8 cellular contexts compared by ENCODE assay signal in genomic region chr17:68168273-68169164, GRCh38.
A peak's percentile ranks its signal among the peaks of the same experiment; 100 is the strongest.
DNase-seq lines count a peak whose midpoint lies in the region; ATAC-seq, FAIRE-seq and TF ChIP-seq lines count a peak whose summit lies in the region.
"Not testable (repeated sequence)": the region's sequence is repeated elsewhere in the genome, so short reads cannot be mapped to it uniquely, and the experiment has no call there.

No MANE protein-coding gene starts in this region.

- not testable (repeated sequence) for H2BK12ac ChIP-seq in trophoblast cell (ENCODE audit: low read length)

- 49% methylated on average over 9 of the region's 9 CpGs for WGBS in K562 (ENCODE audit: insufficient coverage, low coverage, missing lambda C conversion rate)
- WGBS in trophoblast cell (ENCODE audit: extremely low coverage, insufficient coverage, insufficient read length) = no CpG with 5 or more reads among the region's 9 CpGs

- H3K79me2 ChIP-seq in K562 (ENCODE audit: control insufficient read depth, insufficient read depth, low read length); trophoblast cell (ENCODE audit: control insufficient read depth, insufficient read depth, low read length, poor library complexity): not testable (repeated sequence)

- CTCF ChIA-PET in CD4-positive, alpha-beta memory T cell (lab: Charles Lee; ENCODE audit: partially characterized antibody) = interaction anchor here (0.6 to 12.2 kb wide), 8 partner anchors 9 to 300 kb away, joined by 3 to 221 read pairs (median 3); no protein-coding TSS in a partner anchor
- CTCF ChIA-PET in K562 (lab: Yijun Ruan, JAX; ENCODE audit: low intra/inter-chr PET ratio) = not testable (repeated sequence)

- not testable (repeated sequence) for H2BK5ac ChIP-seq in trophoblast cell (ENCODE audit: low read depth, low read length, poor library complexity)

- H3K4me1 ChIP-seq in CD4-positive, alpha-beta memory T cell (ENCODE audit: insufficient read depth, low read length); K562 (replicated peaks in 1 of 2; ENCODE audit: control insufficient read depth in 2 of 2, insufficient read depth in 2 of 2, low read length in 2 of 2); trophoblast cell (ENCODE audit: control insufficient read depth in 1 of 2, insufficient read depth in 2 of 2, low read length in 2 of 2): not testable (repeated sequence)

- peak overlapping the region; percentile 22; the same call in 1 of the 2 replicates for H2AFZ ChIP-seq in K562 (ENCODE audit: low read depth, low read length)
- not testable (repeated sequence) for H2AFZ ChIP-seq in trophoblast cell (ENCODE audit: insufficient read depth, low read length, poor library complexity)

- not testable (repeated sequence) for H3K23ac ChIP-seq in trophoblast cell (ENCODE audit: low read length)

- POLR2A ChIA-PET in CD4-positive, alpha-beta memory T cell (lab: Charles Lee; ENCODE audit: partially characterized antibody) = interaction anchor here (2.4 kb wide), 1 partner anchor 32 kb away, joined by 9 read pairs; no protein-coding TSS in a partner anchor
- POLR2A ChIA-PET in K562 (lab: Yijun Ruan, JAX) = not testable (repeated sequence)

- peak in 1 of 2 donors; percentile 56 for ATAC-seq in activated T-cell treated with anti-CD3 and anti-CD28 coated beads, Interleukin-2, amount 50 U/mL, for 72 hours (replicated peaks in 1 of 2)
- not testable (repeated sequence) for ATAC-seq in K562

- not testable (repeated sequence) for H4K20me1 ChIP-seq in K562 (replicated peaks; ENCODE audit: control insufficient read depth, insufficient read depth, low read length)

- H3K36me3 Mint-ChIP-seq in CD4-positive, alpha-beta memory T cell; HFFc6 (ENCODE audit: low read depth); T-helper 2 cell treated with Interferon-gamma antibody and Interleukin-4, amounts not matched to agents 5 μg/mL and 100 μg/mL, for 36 hours (ENCODE audit: low read depth); activated T-cell treated with anti-CD3 and anti-CD28 coated beads, Interleukin-2, amount 50 U/mL, for 72 hours (ENCODE audit: insufficient read depth in 2 of 2); type B pancreatic cell: not testable (repeated sequence)

- TF ChIP-seq RAD21 in K562 (CRISPR knock-in tag; conservative IDR thresholded peaks at IDR 0.05 in 1 of 2, IDR thresholded peaks at IDR 0.05 in 1 of 2) = not testable (repeated sequence)

- not testable (repeated sequence) for H2BK120ac ChIP-seq in trophoblast cell (ENCODE audit: insufficient read depth, low read length, poor library complexity)

- not testable (repeated sequence) for H4K91ac ChIP-seq in trophoblast cell (ENCODE audit: low read depth, low read length)

- not testable (repeated sequence) for TF ChIP-seq CTCF in HFFc6 (IDR thresholded peaks at IDR 0.05); K562 (IDR thresholded peaks at IDR 0.05 in 2 of 3, conservative IDR thresholded peaks at IDR 0.05 in 1 of 3; ENCODE audit: insufficient read depth in 2 of 3, low read depth in 1 of 3, low read length in 3 of 3); type B pancreatic cell (conservative IDR thresholded peaks at IDR 0.05)

- not testable (repeated sequence) for H3K9me3 ChIP-seq in CD4-positive, alpha-beta memory T cell (ENCODE audit: control insufficient read depth in 1 of 2, low read length in 2 of 2); K562 (replicated peaks; ENCODE audit: control insufficient read depth, insufficient read depth, low read depth, low read length); trophoblast cell (ENCODE audit: insufficient read depth, low read depth, low read length)

- not testable (repeated sequence) for H3K4me3 ChIP-seq in CD4-positive, alpha-beta memory T cell (ENCODE audit: low read length in 2 of 2); K562; trophoblast cell (ENCODE audit: low read depth, low read length)

- TSS peak; percentile 79 for BruUV-seq in K562 (replicated peaks; lab: Mats Ljungman, UMichigan)

- not testable (repeated sequence) for H3K9me1 ChIP-seq in K562 (ENCODE audit: control insufficient read depth, insufficient read depth, low read length)

- not testable (repeated sequence) for H2AK5ac ChIP-seq in trophoblast cell (ENCODE audit: low read length)

- not testable (repeated sequence) for H3K79me1 ChIP-seq in trophoblast cell (ENCODE audit: low read length)

- not testable (repeated sequence) for H4K8ac ChIP-seq in trophoblast cell (ENCODE audit: low read depth, low read length)

- not testable (repeated sequence) for H3K18ac ChIP-seq in trophoblast cell (ENCODE audit: low read length)

- FAIRE-seq in K562 (lab: Jason Lieb, UNC) = not testable (repeated sequence)

- not testable (repeated sequence) for H3K27ac ChIP-seq in CD4-positive, alpha-beta memory T cell (ENCODE audit: low read depth, low read length); K562 (ENCODE audit: extremely low read depth, low read depth, low read length); trophoblast cell (ENCODE audit: low read depth, low read length)

- H3K4me1 Mint-ChIP-seq in CD4-positive, alpha-beta memory T cell = peaks cover 6 to 15% (median 9%) of the 10 kb centered on the region in 4 donors
- not testable (repeated sequence) for H3K4me1 Mint-ChIP-seq in HFFc6 (ENCODE audit: low read depth); type B pancreatic cell (ENCODE audit: unreplicated experiment)
- H3K4me1 Mint-ChIP-seq in T-helper 2 cell treated with Interferon-gamma antibody and Interleukin-4, amounts not matched to agents 5 μg/mL and 100 μg/mL, for 36 hours (ENCODE audit: low read depth) = peaks cover 25% of the 10 kb centered on the region
- peaks cover 33% of the 10 kb centered on the region for H3K4me1 Mint-ChIP-seq in activated T-cell treated with anti-CD3 and anti-CD28 coated beads, Interleukin-2, amount 50 U/mL, for 72 hours (ENCODE audit: low read depth)

- H3K36me3 ChIP-seq in CD4-positive, alpha-beta memory T cell (ENCODE audit: insufficient read depth, low read length); K562 (ENCODE audit: control insufficient read depth, insufficient read depth, low read length); trophoblast cell (ENCODE audit: control insufficient read depth in 1 of 2, insufficient read depth in 2 of 2, low read length in 2 of 2): not testable (repeated sequence)

- H4K12ac ChIP-seq in trophoblast cell (ENCODE audit: low read depth, low read length) = peak overlapping the region; percentile 16

- H3K4ac ChIP-seq in trophoblast cell (ENCODE audit: low read depth, low read length) = not testable (repeated sequence)

- not testable (repeated sequence) for DNase-seq in CD4-positive, alpha-beta memory T cell; HFFc6; T-helper 2 cell treated with Interferon-gamma antibody and Interleukin-4, amounts not matched to agents 5 μg/mL and 100 μg/mL, for 36 hours (ENCODE audit: low spot score); K562 (ENCODE audit: extremely low read depth in 1 of 4, low spot score in 3 of 4); trophoblast cell
- DNase-seq in activated T-cell treated with anti-CD3 and anti-CD28 coated beads, Interleukin-2, amount 50 U/mL, for 72 hours = peak in 1 of 2 donors; percentile 22
- DNase-seq in mesenteric fat pad (ENCODE audit: low spot score) (peak; percentile 33), type B pancreatic cell (ENCODE audit: extremely low spot score, unreplicated experiment) (peak; percentile 11)

- H3K9me3 Mint-ChIP-seq in CD4-positive, alpha-beta memory T cell; HFFc6; T-helper 2 cell treated with Interferon-gamma antibody and Interleukin-4, amounts not matched to agents 5 μg/mL and 100 μg/mL, for 36 hours; activated T-cell treated with anti-CD3 and anti-CD28 coated beads, Interleukin-2, amount 50 U/mL, for 72 hours; type B pancreatic cell: not testable (repeated sequence)

- H3K14ac ChIP-seq in trophoblast cell (ENCODE audit: low read length) = not testable (repeated sequence)

- intact Hi-C loops in CD4-positive, alpha-beta memory T cell (cut with micrococcal nuclease); K562 (cut with micrococcal nuclease): not testable (repeated sequence)

- in situ Hi-C loops in K562 (cut with MboI) = loop anchor here (25.0 kb wide), 1 partner anchor 594 kb away; no protein-coding TSS in a partner anchor

- peak overlapping the region in 4 of 7 donors; percentile 6 to 51 (median 46) for H3K27ac Mint-ChIP-seq in CD4-positive, alpha-beta memory T cell
- not testable (repeated sequence) for H3K27ac Mint-ChIP-seq in HFFc6; activated T-cell treated with anti-CD3 and anti-CD28 coated beads, Interleukin-2, amount 50 U/mL, for 72 hours; type B pancreatic cell
- peak overlapping the region; percentile 50 for H3K27ac Mint-ChIP-seq in T-helper 2 cell treated with Interferon-gamma antibody and Interleukin-4, amounts not matched to agents 5 μg/mL and 100 μg/mL, for 36 hours

- not testable (repeated sequence) for H3K9ac ChIP-seq in K562 (ENCODE audit: insufficient read depth in 1 of 2, low read depth in 2 of 2, low read length in 2 of 2); trophoblast cell (ENCODE audit: low read length)

- H3K27me3 Mint-ChIP-seq in CD4-positive, alpha-beta memory T cell; HFFc6 (ENCODE audit: insufficient read depth); T-helper 2 cell treated with Interferon-gamma antibody and Interleukin-4, amounts not matched to agents 5 μg/mL and 100 μg/mL, for 36 hours (ENCODE audit: low read depth); activated T-cell treated with anti-CD3 and anti-CD28 coated beads, Interleukin-2, amount 50 U/mL, for 72 hours (ENCODE audit: low read depth); type B pancreatic cell: not testable (repeated sequence)

- peak overlapping the region in 2 of 8 donors; percentile 26 to 49 for H3K4me3 Mint-ChIP-seq in CD4-positive, alpha-beta memory T cell
- H3K4me3 Mint-ChIP-seq in HFFc6 = peak overlapping the region; percentile 65; the same call in 1 of the 2 replicates
- not testable (repeated sequence) for H3K4me3 Mint-ChIP-seq in T-helper 2 cell treated with Interferon-gamma antibody and Interleukin-4, amounts not matched to agents 5 μg/mL and 100 μg/mL, for 36 hours; type B pancreatic cell
- H3K4me3 Mint-ChIP-seq in activated T-cell treated with anti-CD3 and anti-CD28 coated beads, Interleukin-2, amount 50 U/mL, for 72 hours = peak overlapping the region; percentile 12 to 18

- not testable (repeated sequence) for TF ChIP-seq POLR2A in K562 (conservative IDR thresholded peaks at IDR 0.05)

- H3K4me2 ChIP-seq in K562 (ENCODE audit: insufficient read depth, low read length); trophoblast cell (ENCODE audit: low read length): not testable (repeated sequence)

- TF ChIP-seq EP300 in K562 (IDR thresholded peaks at IDR 0.05; ENCODE audit: low read length) = not testable (repeated sequence)

- H3K27me3 ChIP-seq in CD4-positive, alpha-beta memory T cell (ENCODE audit: insufficient read depth, low read length); K562 (ENCODE audit: control insufficient read depth in 2 of 2, insufficient read depth in 2 of 2, low read length in 2 of 2); trophoblast cell (ENCODE audit: insufficient read depth, low read length): not testable (repeated sequence)
